ENCODE assay signal across 19 cellular contexts in the genomic region with DNA sequence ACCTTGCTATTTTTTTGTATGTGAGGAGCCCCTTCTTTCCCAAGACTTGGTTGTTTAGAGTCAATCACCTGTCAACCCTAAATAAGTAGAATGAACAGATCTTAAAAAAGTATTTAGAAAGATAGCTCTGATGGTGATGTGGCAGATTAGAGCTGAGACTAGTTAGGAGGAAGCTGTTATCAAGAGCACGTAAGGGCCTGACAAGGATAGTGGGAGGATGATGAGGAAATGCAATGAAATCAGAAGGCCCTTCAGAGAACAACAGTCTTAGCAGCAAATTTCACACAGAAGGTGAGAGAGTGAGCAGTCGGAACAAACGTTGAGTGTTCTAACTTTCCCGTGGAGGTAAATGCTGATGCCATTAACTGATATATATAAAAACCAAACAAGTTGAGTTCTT.
"Had no signal": no experiment of that assay in that cellular context is flagged by ENCODE, and none has a peak within 500 bp of the region (broad histone marks: within the 10 kb centered on the region; RNA-seq: fewer than 3 reads in every experiment).

No MANE protein-coding gene starts in this region.

- H3K9me3 Mint-ChIP-seq: effector memory CD8-positive, alpha-beta T cell; nephron had no signal

- H3K27ac Mint-ChIP-seq: nephron had no signal

- H3K9me3 ChIP-seq: ascending aorta, breast epithelium, tibial nerve, vagina had no signal

- H3K4me1 Mint-ChIP-seq: nephron had no signal

- H3K4me3 Mint-ChIP-seq: nephron had no signal

- H3K36me3 ChIP-seq: ascending aorta, breast epithelium, tibial nerve, vagina had no signal

- H3K4me3 ChIP-seq: ascending aorta, breast epithelium, tibial nerve, vagina had no signal

- H3K4me1 ChIP-seq: breast epithelium, tibial nerve, vagina had no signal

- ATAC-seq: effector memory CD8-positive, alpha-beta T cell; SK-N-SH treated with all-trans-retinoic acid at 6 μM for 48 hours had no signal

- H3K27ac ChIP-seq: breast epithelium, epithelial cell of prostate, tibial nerve, vagina had no signal

- DNase-seq: activated CD4-positive, alpha-beta T cell treated with anti-CD3 and anti-CD28 coated beads for 1 hour; activated gamma-delta T cell; dermis blood vessel endothelial cell; effector memory CD8-positive, alpha-beta T cell; foreskin melanocyte; kidney glomerular epithelial cell; left ventricle myocardium superior; mesendoderm; posterior cingulate gyrus; retina; stimulated activated CD4-positive, alpha-beta T cell treated with anti-CD3 and anti-CD28 coated beads, Interleukin-4, amount 100 ng/mL, for 24 hours; stimulated activated naive CD4-positive, alpha-beta T cell treated with Interleukin-2 at 50 U/mL for 16 hours had no signal
